In the genomic region with DNA sequence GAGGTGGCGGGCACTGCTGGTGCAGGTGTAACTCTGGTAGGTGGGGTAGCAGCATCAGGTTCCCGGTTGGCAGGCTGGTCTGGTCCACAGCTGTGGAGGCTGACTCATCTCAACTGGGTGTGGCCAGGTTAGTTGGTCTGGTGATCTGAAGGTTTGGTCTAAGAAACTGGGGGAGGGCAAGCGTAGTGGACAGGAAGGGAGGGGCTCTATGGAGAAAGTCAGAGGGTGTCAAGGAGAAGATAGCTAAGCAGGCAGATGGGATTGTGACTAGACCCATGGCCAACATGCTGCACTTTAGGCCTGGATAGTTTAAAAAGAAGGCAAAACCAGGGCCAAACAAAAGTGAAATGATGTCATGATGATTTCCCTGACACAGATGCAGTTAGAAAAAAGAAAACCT, we compare ENCODE assay signal across 10 cellular contexts. TPM values are rescaled to one million over a fixed set of nuclear protein-coding genes. Genes with fewer than 3 reads are reported as not detected.
A peak's percentile ranks its signal among the peaks of the same experiment; 100 is the strongest.
DNase-seq lines count a peak whose midpoint lies in the region; ATAC-seq, FAIRE-seq and TF ChIP-seq lines count a peak whose summit lies in the region.
"Had no signal": no experiment of that assay in that cellular context is flagged by ENCODE, and none has a peak within 500 bp of the region (broad histone marks: within the 10 kb centered on the region; RNA-seq: fewer than 3 reads in every experiment).

No MANE protein-coding gene starts in this region.

- H3K4me1 ChIP-seq in heart right ventricle (peaks cover 0 to 3% (median 0%) of the 10 kb centered on the region in 9 donors), K562 (replicated peaks in 1 of 2; ENCODE audit: control insufficient read depth in 2 of 2, insufficient read depth in 2 of 2, low read length in 2 of 2) (peaks cover 0 to 4% of the 10 kb centered on the region in 2 experiments; a peak in 2 of 5 replicates), tibial nerve (no peaks in the 10 kb centered on the region)
- H3K4me1 ChIP-seq in CD4-positive, alpha-beta memory T cell (ENCODE audit: insufficient read depth, low read length) = no peaks in the 10 kb centered on the region
- H3K4me1 ChIP-seq: left lung had no signal

- H3K9me1 ChIP-seq in K562 (ENCODE audit: control insufficient read depth, insufficient read depth, low read length) = no peaks in the 10 kb centered on the region

- no peaks in the 10 kb centered on the region for H3K36me3 ChIP-seq in heart right ventricle
- no peaks in the 10 kb centered on the region for H3K36me3 ChIP-seq in K562 (ENCODE audit: control insufficient read depth, insufficient read depth, low read length)
- no peaks in the 10 kb centered on the region for H3K36me3 ChIP-seq in CD4-positive, alpha-beta memory T cell (ENCODE audit: insufficient read depth, low read length)
- H3K36me3 ChIP-seq in tibial nerve = no peaks in the 10 kb centered on the region
- H3K36me3 ChIP-seq: left lung had no signal

- peaks cover 4% of the 10 kb centered on the region for H3K4me1 Mint-ChIP-seq in type B pancreatic cell (ENCODE audit: unreplicated experiment)
- no peaks in the 10 kb centered on the region for H3K4me1 Mint-ChIP-seq in CD4-positive, alpha-beta memory T cell

- ATAC-seq in heart right ventricle (peak in 6 of 8 donors; percentile 31 to 73 (median 48)), K562 (peak; percentile 95), GM19023 (IDR thresholded peaks at IDR 0.05; ENCODE audit: unreplicated experiment) (no peak)
- ATAC-seq: left lung had no signal

- no peak for FAIRE-seq in K562 (lab: Jason Lieb, UNC)

- TF ChIP-seq POLR2A in K562 (conservative IDR thresholded peaks at IDR 0.05) (no peak), tibial nerve (IDR thresholded peaks at IDR 0.05) (no peak)

- H2AFZ ChIP-seq in K562 (ENCODE audit: low read depth, low read length) = no peak overlapping the region

- TF ChIP-seq CTCF in heart right ventricle (IDR thresholded peaks at IDR 0.05) = no peak
- no peak for TF ChIP-seq CTCF in K562 (IDR thresholded peaks at IDR 0.05 in 2 of 3, conservative IDR thresholded peaks at IDR 0.05 in 1 of 3; ENCODE audit: insufficient read depth in 2 of 3, low read depth in 1 of 3, low read length in 3 of 3)
- TF ChIP-seq CTCF in type B pancreatic cell (conservative IDR thresholded peaks at IDR 0.05) = no peak
- TF ChIP-seq CTCF in tibial nerve (IDR thresholded peaks at IDR 0.05) = no peak

- H3K36me3 Mint-ChIP-seq in type B pancreatic cell = no peaks in the 10 kb centered on the region
- H3K36me3 Mint-ChIP-seq in CD4-positive, alpha-beta memory T cell = no peaks in the 10 kb centered on the region

- H3K27ac ChIP-seq in heart right ventricle (peak overlapping the region in 2 of 10 donors; percentile 0 to 4), K562 (ENCODE audit: extremely low read depth, low read depth, low read length) (no peak overlapping the region), tibial nerve (no peak overlapping the region)
- no peak overlapping the region for H3K27ac ChIP-seq in CD4-positive, alpha-beta memory T cell (ENCODE audit: low read depth, low read length)
- H3K27ac ChIP-seq: left lung had no signal

- H3K9me3 Mint-ChIP-seq in type B pancreatic cell = no peaks in the 10 kb centered on the region
- H3K9me3 Mint-ChIP-seq in CD4-positive, alpha-beta memory T cell = no peaks in the 10 kb centered on the region

- TF ChIP-seq RAD21 in K562 (CRISPR knock-in tag; conservative IDR thresholded peaks at IDR 0.05 in 1 of 2, IDR thresholded peaks at IDR 0.05 in 1 of 2) = no peak

- H3K27me3 Mint-ChIP-seq in type B pancreatic cell = peaks cover 14% of the 10 kb centered on the region
- peaks cover 0 to 11% of the 10 kb centered on the region in 2 donors for H3K27me3 Mint-ChIP-seq in CD4-positive, alpha-beta memory T cell

- in situ Hi-C loops in K562 (cut with MboI) = no loop called here

- no peak overlapping the region for H3K9ac ChIP-seq in K562 (ENCODE audit: insufficient read depth in 1 of 2, low read depth in 2 of 2, low read length in 2 of 2)

- POLR2A ChIA-PET in K562 (lab: Yijun Ruan, JAX) = interaction anchor here (0.7 kb wide), 1 partner anchor 52 kb away, joined by 3 read pairs; no protein-coding TSS in a partner anchor
- POLR2A ChIA-PET in CD4-positive, alpha-beta memory T cell (lab: Charles Lee; ENCODE audit: partially characterized antibody) = no interaction called here

- peak overlapping the region; percentile 55 for H3K27ac Mint-ChIP-seq in type B pancreatic cell
- H3K27ac Mint-ChIP-seq in CD4-positive, alpha-beta memory T cell = no peak overlapping the region

- BruUV-seq in K562 (replicated peaks; lab: Mats Ljungman, UMichigan) = no TSS peak

- H4K20me1 ChIP-seq in K562 (replicated peaks; ENCODE audit: control insufficient read depth, insufficient read depth, low read length) = no peaks in the 10 kb centered on the region

- no peak for DNase-seq in heart right ventricle
- DNase-seq in cardiac septum (ENCODE audit: low spot score) = no peak
- peak; percentile 28 for DNase-seq in NAMALWA (ENCODE audit: low spot score)
- DNase-seq in K562 (ENCODE audit: extremely low read depth in 1 of 4, low spot score in 3 of 4) = peak; percentile 25 to 63 (median 36)
- DNase-seq in type B pancreatic cell (ENCODE audit: extremely low spot score, unreplicated experiment) = no peak
- no peak for DNase-seq in CD4-positive, alpha-beta memory T cell
- no peak for DNase-seq in tibial nerve (ENCODE audit: low spot score in 2 of 2)
- DNase-seq: aorta, left lung had no signal

- WGBS in heart right ventricle, 2 donors = 79 to 86% methylated on average over 3 of the region's 3 CpGs
- WGBS in K562 (ENCODE audit: insufficient coverage, low coverage, missing lambda C conversion rate) = 17% methylated on average over 3 of the region's 3 CpGs
- WGBS in tibial nerve, 2 donors = 87 to 91% methylated on average over 3 of the region's 3 CpGs

- H3K4me3 ChIP-seq in heart right ventricle (no peak overlapping the region), K562 (no peak overlapping the region), tibial nerve (no peak overlapping the region)
- no peak overlapping the region for H3K4me3 ChIP-seq in CD4-positive, alpha-beta memory T cell (ENCODE audit: low read length in 2 of 2)
- H3K4me3 ChIP-seq: left lung had no signal

- no peaks in the 10 kb centered on the region for H3K79me2 ChIP-seq in K562 (ENCODE audit: control insufficient read depth, insufficient read depth, low read length)

- H3K9me3 ChIP-seq in heart right ventricle (no peaks in the 10 kb centered on the region), K562 (replicated peaks; ENCODE audit: control insufficient read depth, insufficient read depth, low read depth, low read length) (no peaks in the 10 kb centered on the region), tibial nerve (no peaks in the 10 kb centered on the region)
- H3K9me3 ChIP-seq in CD4-positive, alpha-beta memory T cell (ENCODE audit: control insufficient read depth in 1 of 2, low read length in 2 of 2) = no peaks in the 10 kb centered on the region
- H3K9me3 ChIP-seq: left lung had no signal

- CTCF ChIA-PET in K562 (lab: Yijun Ruan, JAX; ENCODE audit: low intra/inter-chr PET ratio) = no interaction called here
- CTCF ChIA-PET in CD4-positive, alpha-beta memory T cell (lab: Charles Lee; ENCODE audit: partially characterized antibody) = no interaction called here

- H3K4me2 ChIP-seq in K562 (ENCODE audit: insufficient read depth, low read length) = no peak overlapping the region

- intact Hi-C loops in heart right ventricle (cut with DNase I) = no loop called here
- intact Hi-C loops in cardiac septum (cut with DNase I) = no loop called here
- intact Hi-C loops in K562 (cut with micrococcal nuclease) = no loop called here
- intact Hi-C loops in CD4-positive, alpha-beta memory T cell (cut with micrococcal nuclease) = no loop called here

- H3K4me3 Mint-ChIP-seq in type B pancreatic cell = no peak overlapping the region
- no peak overlapping the region for H3K4me3 Mint-ChIP-seq in CD4-positive, alpha-beta memory T cell

- H3K27me3 ChIP-seq in heart right ventricle (peaks cover 0 to 7% (median 0%) of the 10 kb centered on the region in 7 donors), K562 (ENCODE audit: control insufficient read depth in 2 of 2, insufficient read depth in 2 of 2, low read length in 2 of 2) (no peaks in the 10 kb centered on the region), tibial nerve (no peaks in the 10 kb centered on the region)
- no peaks in the 10 kb centered on the region for H3K27me3 ChIP-seq in CD4-positive, alpha-beta memory T cell (ENCODE audit: insufficient read depth, low read length)

- TF ChIP-seq EP300 in K562 (IDR thresholded peaks at IDR 0.05; ENCODE audit: low read length) = no peak
- no peak for TF ChIP-seq EP300 in tibial nerve (IDR thresholded peaks at IDR 0.05)

TF ChIP-seq in K562, 482 proteins besides CTCF, POLR2A, EP300 and RAD21 (continues in another document):
- no peak for TF ChIP-seq CHD4 (IDR thresholded peaks at IDR 0.05; ENCODE audit: insufficient read depth, insufficient replicate concordance, low read depth, low read length, poor library complexity, severe bottlenecking)

RNA-seq across cellular contexts. Expression of a gene that starts 7.9 kb away (rescaled TPM):
- total RNA-seq in heart right ventricle (1 to 10 TPM in 3 of 10 donors, under 1 TPM in 7; 0.33 to 1.3 (median 0.68) TPM), cardiac septum (1.5 TPM), K562 (2014; rRNA removed) (not detected in 2 replicates), K562 (2014; rRNA removed; fragmentation: Illumina TruSeq; extraction: Trizol) (not detected in 2 replicates), K562 (2015; rRNA removed; fragmentation: Illumina TruSeq; extraction: Trizol) (0.04 and 0.14 TPM in 2 replicates), K562 (2021) (0.04 and 0.09 TPM in 2 replicates), type B pancreatic cell (ENCODE audit: low replicate concordance) (3.7 and 6.3 TPM in 2 replicates), tibial nerve (1 to 10 TPM in 3 of 4 donors, under 1 TPM in 1; 0.87 to 5.9 (median 4.9) TPM)
- polyA plus RNA-seq in heart right ventricle (under 1 TPM; 0.48 to 0.59 TPM), K562 (2011; rRNA removed) (0.03 and 0.05 TPM in 2 replicates), K562 (2014; fragmentation: Illumina TruSeq; extraction: Trizol) (0.03 TPM in 1 of 2 replicates, not detected in the other), K562 (2014; fragmentation: Nextera tagmentation; extraction: Ambion mirVana) (not detected), K562 (2014; rRNA removed) (0.15 TPM in 1 of 2 replicates, not detected in the other)
- 0.09 TPM in 1 of 2 replicates, not detected in the other for total RNA-seq in K562 (2011; cell fraction: chromatin; rRNA removed; ENCODE audit: low replicate concordance)
- total RNA-seq in K562 (2011; cell fraction: nucleolus; rRNA removed) = under 0.01 and 0.13 TPM in 2 replicates
- not detected in 2 replicates for total RNA-seq in K562 (2011; cell fraction: nucleoplasm; rRNA removed)
- 0.04 and 0.06 TPM in 2 replicates for polyA plus RNA-seq in K562 (2011; cell fraction: cytosol; rRNA removed)
- polyA plus RNA-seq in K562 (2011; cell fraction: nucleus; rRNA removed) = 0.14 TPM in 2 replicates
- polyA plus RNA-seq in K562 (2012) = 0.04 and 0.07 TPM in 2 replicates
- polyA minus RNA-seq in K562 (2011; rRNA and poly(A)+ RNA removed) = 0.04 TPM in 1 of 2 replicates, not detected in the other
- polyA minus RNA-seq in K562 (2011; cell fraction: cytosol; rRNA and poly(A)+ RNA removed) = not detected in 2 replicates
- 0.11 and 0.13 TPM in 2 replicates for polyA minus RNA-seq in K562 (2011; cell fraction: nucleus; rRNA and poly(A)+ RNA removed)
- total RNA-seq in CD4-positive, alpha-beta memory T cell = under 1 TPM; 0.44 to 0.55 TPM
- polyA plus RNA-seq in CD4-positive, alpha-beta memory T cell = under 1 TPM in 1 of 2 donors, not detected in 1; 0.05 TPM

Comparison
In these comparisons a context has a peak if more than half of its experiments do, and no peak if none do; other contexts are left out.
1. DNase-seq: peak in NAMALWA (single experiment) and K562 (4 of 4); none in heart right ventricle (0 of 2), cardiac septum (single experiment), type B pancreatic cell (single experiment), CD4-positive, alpha-beta memory T cell (0 of 5) and tibial nerve (0 of 2).